Comparison of ENCODE assay signal across 10 cellular contexts in genomic region chr7:50664937-50665336, GRCh38.
A peak's percentile ranks its signal among the peaks of the same experiment; 100 is the strongest.
DNase-seq lines count a peak whose midpoint lies in the region; ATAC-seq and TF ChIP-seq lines count a peak whose summit lies in the region.
"Had no signal": no experiment of that assay in that cellular context is flagged by ENCODE, and none has a peak within 500 bp of the region (broad histone marks: within the 10 kb centered on the region; RNA-seq: fewer than 3 reads in every experiment).

No MANE protein-coding gene starts in this region.

- CTCF ChIA-PET in activated naive CD4-positive, alpha-beta T cell treated with anti-CD3 and anti-CD28 coated beads for 36 hours (lab: Charles Lee): no interaction called here
- CTCF ChIA-PET in PC-3 (lab: Charles Lee): interaction anchor here (0.5 to 0.6 kb wide), 2 partner anchors 47 to 476 kb away, joined by 3 to 4 read pairs; no protein-coding TSS in a partner anchor

- H3K9me2 ChIP-seq in PC-3 (replicated peaks; ENCODE audit: low read length): no peaks in the 10 kb centered on the region

- ATAC-seq in activated naive CD4-positive, alpha-beta T cell treated with anti-CD3 and anti-CD28 coated beads, Interleukin-2, amount 50 U/mL, for 72 hours: peak; percentile 5 to 50
- ATAC-seq in HG02678 (IDR thresholded peaks at IDR 0.05; ENCODE audit: unreplicated experiment) (peak; percentile 19), PC-3 (peak; percentile 52)
- peak; percentile 39 to 44 for ATAC-seq in stimulated activated naive B cell treated with anti-CD40 and anti-IgM and Interleukin-4, amounts not matched to agents 10 μg/mL and 1 μg/mL and 100 μg/mL, for 72 hours (replicated peaks)

- POLR2A ChIA-PET in PC-3 (lab: Charles Lee; ENCODE audit: unreplicated experiment): no interaction called here

- no peaks in the 10 kb centered on the region for H3F3A ChIP-seq in PC-3 (ENCODE audit: low read length, unreplicated experiment)

- no peak overlapping the region for H3K27ac Mint-ChIP-seq in activated naive CD4-positive, alpha-beta T cell treated with anti-CD3 and anti-CD28 coated beads, Interleukin-2, amount 50 U/mL, for 72 hours
- H3K27ac Mint-ChIP-seq in activated naive CD4-positive, alpha-beta T cell treated with anti-CD3 and anti-CD28 coated beads for 36 hours: no peak overlapping the region
- peak overlapping the region; percentile 31 for H3K27ac Mint-ChIP-seq in stimulated activated naive B cell treated with anti-CD40 and anti-IgM and Interleukin-4, amounts not matched to agents 10 μg/mL and 1 μg/mL and 100 μg/mL, for 72 hours

- H3K9ac ChIP-seq in PC-3 (ENCODE audit: low read length): peak overlapping the region; percentile 45

- H3K4me1 Mint-ChIP-seq in activated naive CD4-positive, alpha-beta T cell treated with anti-CD3 and anti-CD28 coated beads for 36 hours (ENCODE audit: low read depth): peaks cover 58% of the 10 kb centered on the region
- H3K4me1 Mint-ChIP-seq in stimulated activated naive B cell treated with anti-CD40 and anti-IgM and Interleukin-4, amounts not matched to agents 10 μg/mL and 1 μg/mL and 100 μg/mL, for 72 hours: peaks cover 36% of the 10 kb centered on the region in 2 donors

- H3K27ac ChIP-seq in PC-3 (ENCODE audit: low read length): peak overlapping the region; percentile 83

- H4K20me1 ChIP-seq in PC-3 (ENCODE audit: low read length): peaks cover 5% of the 10 kb centered on the region; the same call in 1 of the 2 replicates

- H3K4me3 Mint-ChIP-seq in activated naive CD4-positive, alpha-beta T cell treated with anti-CD3 and anti-CD28 coated beads for 36 hours: no peak overlapping the region
- peak overlapping the region in 1 of 2 donors; percentile 13 for H3K4me3 Mint-ChIP-seq in stimulated activated naive B cell treated with anti-CD40 and anti-IgM and Interleukin-4, amounts not matched to agents 10 μg/mL and 1 μg/mL and 100 μg/mL, for 72 hours

- H3K27me3 Mint-ChIP-seq in activated naive CD4-positive, alpha-beta T cell treated with anti-CD3 and anti-CD28 coated beads for 36 hours (ENCODE audit: low read depth): no peaks in the 10 kb centered on the region
- H3K27me3 Mint-ChIP-seq in stimulated activated naive B cell treated with anti-CD40 and anti-IgM and Interleukin-4, amounts not matched to agents 10 μg/mL and 1 μg/mL and 100 μg/mL, for 72 hours: peaks cover 5 to 12% of the 10 kb centered on the region in 2 donors

- peaks cover 23% of the 10 kb centered on the region for H3K4me1 ChIP-seq in PC-3 (ENCODE audit: insufficient read depth, low read length)

- peaks cover 15% of the 10 kb centered on the region; the same call in 1 of the 2 replicates for H3K36me3 ChIP-seq in PC-3 (ENCODE audit: low read depth, low read length)

- BruUV-seq in PC-3 (replicated peaks; lab: Mats Ljungman, UMichigan): no TSS peak

- no peak for DNase-seq in activated naive CD4-positive, alpha-beta T cell treated with anti-CD3 and anti-CD28 coated beads, Interleukin-2, amount 50 U/mL, for 72 hours (ENCODE audit: low spot score in 2 of 2)
- DNase-seq in activated naive CD4-positive, alpha-beta T cell treated with anti-CD3 and anti-CD28 coated beads for 36 hours: no peak
- DNase-seq in PC-3: no peak
- no peak for DNase-seq in stimulated activated naive B cell treated with anti-CD40 and anti-IgM and Interleukin-4, amounts not matched to agents 10 μg/mL and 1 μg/mL and 100 μg/mL, for 72 hours
- no peak for DNase-seq in midbrain (lab: John Stamatoyannopoulos, UW)
- DNase-seq in islet precursor cell: no peak
- no peak for DNase-seq in DMS 273 (lab: John Stamatoyannopoulos, UW; ENCODE audit: unreplicated experiment)
- DNase-seq: C1 segment of cervical spinal cord, hypothalamus had no signal

- no peaks in the 10 kb centered on the region for H3K9me3 Mint-ChIP-seq in activated naive CD4-positive, alpha-beta T cell treated with anti-CD3 and anti-CD28 coated beads, Interleukin-2, amount 50 U/mL, for 72 hours
- no peaks in the 10 kb centered on the region for H3K9me3 Mint-ChIP-seq in activated naive CD4-positive, alpha-beta T cell treated with anti-CD3 and anti-CD28 coated beads for 36 hours
- H3K9me3 Mint-ChIP-seq in stimulated activated naive B cell treated with anti-CD40 and anti-IgM and Interleukin-4, amounts not matched to agents 10 μg/mL and 1 μg/mL and 100 μg/mL, for 72 hours: peaks cover 0 to 2% of the 10 kb centered on the region in 2 donors

- H3K4me2 ChIP-seq in PC-3 (ENCODE audit: low read length): peak overlapping the region; percentile 71

- H3K9me3 ChIP-seq in PC-3 (ENCODE audit: low read length): no peaks in the 10 kb centered on the region

- H3K4me3 ChIP-seq in PC-3 (ENCODE audit: low read length): peak overlapping the region; percentile 15; the same call in 1 of the 2 replicates

- H3K36me3 Mint-ChIP-seq in activated naive CD4-positive, alpha-beta T cell treated with anti-CD3 and anti-CD28 coated beads, Interleukin-2, amount 50 U/mL, for 72 hours: no peaks in the 10 kb centered on the region
- peaks cover 6% of the 10 kb centered on the region for H3K36me3 Mint-ChIP-seq in activated naive CD4-positive, alpha-beta T cell treated with anti-CD3 and anti-CD28 coated beads for 36 hours (ENCODE audit: low read depth)
- peaks cover 0 to 3% of the 10 kb centered on the region in 2 donors for H3K36me3 Mint-ChIP-seq in stimulated activated naive B cell treated with anti-CD40 and anti-IgM and Interleukin-4, amounts not matched to agents 10 μg/mL and 1 μg/mL and 100 μg/mL, for 72 hours

- no peak overlapping the region for H2AFZ ChIP-seq in PC-3 (ENCODE audit: low read length)

- no peaks in the 10 kb centered on the region for H3K27me3 ChIP-seq in PC-3 (ENCODE audit: low read length)

- H3K79me2 ChIP-seq in PC-3 (ENCODE audit: low read length): peaks cover 6% of the 10 kb centered on the region; the same call in 1 of the 2 replicates

- TF ChIP-seq CTCF in PC-3 (conservative IDR thresholded peaks at IDR 0.05; ENCODE audit: low read depth, low read length): no peak

- intact Hi-C loops in activated naive CD4-positive, alpha-beta T cell treated with anti-CD3 and anti-CD28 coated beads for 36 hours (cut with micrococcal nuclease): loop anchor here (1.0 to 5.0 kb wide), 12 partner anchors 55 to 518 kb away; no protein-coding TSS in a partner anchor
- intact Hi-C loops in PC-3 (cut with micrococcal nuclease): loop anchor here (1.0 kb wide), 1 partner anchor 55 kb away; no protein-coding TSS in a partner anchor
